In genomic region chr20:62021794-62022419, GRCh38 we compare ENCODE assay signal across 31 cellular contexts. TPM values are rescaled to one million over a fixed set of nuclear protein-coding genes. Genes with fewer than 3 reads are reported as not detected.
DNase-seq lines count a peak whose midpoint lies in the region; ATAC-seq and TF ChIP-seq lines count a peak whose summit lies in the region.
"Had no signal": no experiment of that assay in that cellular context is flagged by ENCODE, and none has a peak within 500 bp of the region (broad histone marks: within the 10 kb centered on the region; RNA-seq: fewer than 3 reads in every experiment).

No MANE protein-coding gene starts in this region.

- 88 to 92% methylated on average over 12 to 19 of the region's 19 CpGs for WGBS in endodermal cell (ENCODE audit: insufficient coverage in 1 of 2, insufficient read length in 1 of 2), 2 experiments
- WGBS in transverse colon (ENCODE audit: low coverage in 1 of 2), 2 donors, result 86 to 88% methylated on average over 8 to 19 of the region's 19 CpGs

- no peak for ATAC-seq in left ventricle myocardium superior
- ATAC-seq in Right ventricle myocardium superior (ENCODE audit: poor library complexity), result no peak
- ATAC-seq: natural killer cell treated with Interleukin-12 subunit alpha and Interleukin-12 subunit beta and Interleukin-15 and Interleukin-18, amount 100 ng/mL, for 72 hours had no signal

- in situ Hi-C loops in transverse colon (cut with MboI; ENCODE audit: low pct_ligation_motif_present in 1 of 4, low pct_unique_long_range_greater_than_20kb in 1 of 4, low sequenced_read_pairs in 3 of 4), result loop anchor here in 1 of 4 donors (10.0 kb wide), 1 partner anchor 123 kb away; the partner anchor contains the start of genes PSMA7 and SS18L1

- H3K27ac Mint-ChIP-seq in endodermal cell (no peak overlapping the region), neural crest cell (ENCODE audit: unreplicated experiment) (peak overlapping the region; percentile 43)
- H3K27ac Mint-ChIP-seq: activated B cell treated with CpG ODN at 0.5 μM for 24 hours; CD4-positive, alpha-beta T cell; natural killer cell treated with Interleukin-12 subunit alpha and Interleukin-12 subunit beta and Interleukin-15 and Interleukin-18, amount 100 ng/mL, for 72 hours; stimulated activated naive CD8-positive, alpha-beta T cell treated with anti-CD3 and anti-CD28 coated beads, Interleukin-15, Interleukin-2, amounts not matched to agents 100 ng/mL and 50 ng/mL, for 24 hours had no signal

- H3K4me1 ChIP-seq in endodermal cell (ENCODE audit: control insufficient read depth, insufficient read depth, low read length), result peaks cover 4% of the 10 kb centered on the region
- H3K4me1 ChIP-seq in transverse colon, result peaks cover 5 to 23% (median 10%) of the 10 kb centered on the region in 4 donors
- H3K4me1 ChIP-seq: parathyroid adenoma had no signal

- peaks cover 19% of the 10 kb centered on the region for H3K4me1 Mint-ChIP-seq in endodermal cell
- H3K4me1 Mint-ChIP-seq in neural crest cell, result peaks cover 53% of the 10 kb centered on the region

- intact Hi-C loops in left ventricle myocardium superior (cut with micrococcal nuclease) (no loop called here), Right ventricle myocardium superior (cut with DNase I) (no loop called here), transverse colon (cut with DNase I; ENCODE audit: low total_unique reads) (loop anchor here (5.0 kb wide), 1 partner anchor 115 kb away; no protein-coding TSS in a partner anchor)

- DNase-seq in left ventricle myocardium superior, result peak; percentile 12
- no peak for DNase-seq in Right ventricle myocardium superior
- no peak for DNase-seq in endodermal cell
- DNase-seq in neural crest cell (ENCODE audit: low read depth, low spot score), result no peak
- DNase-seq in NCI-H774 (lab: John Stamatoyannopoulos, UW), result no peak
- DNase-seq in NCI-H2029 (lab: John Stamatoyannopoulos, UW), result no peak
- DNase-seq in activated T-cell treated with anti-CD3 and anti-CD28 coated beads for 4 hours, result no peak
- DNase-seq in transverse colon, result no peak
- DNase-seq: activated B cell treated with CpG ODN at 0.5 μM for 24 hours; activated CD4-positive, alpha-beta T cell treated with anti-CD3 and anti-CD28 coated beads, Interleukin-2, amount 50 U/mL, for 1 hour; activated gamma-delta T cell treated with Interleukin-2 at 50 U/mL for 16 hours; activated T-cell treated with anti-CD3 and anti-CD28 coated beads, Interleukin-2, amount 50 U/mL, for 48 hours; CD4-positive, alpha-beta T cell; central memory CD4-positive, alpha-beta T cell; MM.1S; NCI-H2029 treated with DMSO at 0.1 percent for 48 hours; NCI-H345; NCI-H69; Peyer's patch; spleen; stimulated activated CD4-positive, alpha-beta T cell treated with anti-CD3 and anti-CD28 coated beads, Interleukin-2, amount 100 ng/mL, for 24 hours had no signal

- H3K36me3 ChIP-seq in endodermal cell (ENCODE audit: control insufficient read depth, insufficient read depth, low read length) (no peaks in the 10 kb centered on the region), transverse colon (no peaks in the 10 kb centered on the region)
- H3K36me3 ChIP-seq: ascending aorta, Peyer's patch, right atrium auricular region, spleen, uterus had no signal

- peaks cover 3% of the 10 kb centered on the region for H3K36me3 Mint-ChIP-seq in endodermal cell (ENCODE audit: low read depth)
- H3K36me3 Mint-ChIP-seq in neural crest cell (ENCODE audit: low read depth), result no peaks in the 10 kb centered on the region
- H3K36me3 Mint-ChIP-seq: natural killer cell treated with Interleukin-12 subunit alpha and Interleukin-12 subunit beta and Interleukin-15 and Interleukin-18, amount 100 ng/mL, for 72 hours had no signal

- H3K27me3 ChIP-seq in endodermal cell (ENCODE audit: control insufficient read depth, insufficient read depth, low read length, poor library complexity, severe bottlenecking), result no peaks in the 10 kb centered on the region
- H3K27me3 ChIP-seq in transverse colon, result no peaks in the 10 kb centered on the region
- H3K27me3 ChIP-seq: ascending aorta, Peyer's patch, right atrium auricular region, spleen, testis, uterus had no signal

- H3K9ac ChIP-seq in endodermal cell (ENCODE audit: extremely low read depth, low read length, poor library complexity, severe bottlenecking), result no peak overlapping the region
- H3K9ac ChIP-seq: KMS-11, parathyroid adenoma had no signal

- H3K27ac ChIP-seq in endodermal cell (ENCODE audit: low read depth, low read length), result peak overlapping the region; percentile 47
- no peak overlapping the region for H3K27ac ChIP-seq in transverse colon
- H3K27ac ChIP-seq: ascending aorta, KMS-11, parathyroid adenoma, Peyer's patch, right atrium auricular region, spleen, uterus had no signal

- no peak for TF ChIP-seq EP300 in transverse colon (IDR thresholded peaks at IDR 0.05; ENCODE audit: low read depth)

- no peak for TF ChIP-seq POLR2A in transverse colon (IDR thresholded peaks at IDR 0.05)

- no peaks in the 10 kb centered on the region for H3K9me3 ChIP-seq in endodermal cell (ENCODE audit: control insufficient read depth, low read length)
- no peaks in the 10 kb centered on the region for H3K9me3 ChIP-seq in transverse colon
- H3K9me3 ChIP-seq: ascending aorta, mucosa of descending colon, Peyer's patch, right atrium auricular region, spleen, testis, uterus had no signal

- TF ChIP-seq CTCF in endodermal cell (conservative IDR thresholded peaks at IDR 0.05) (no peak), neural crest cell (conservative IDR thresholded peaks at IDR 0.05) (no peak), transverse colon (IDR thresholded peaks at IDR 0.05) (no peak)

- H3K4me3 ChIP-seq in endodermal cell (ENCODE audit: low read length) (no peak overlapping the region), transverse colon (no peak overlapping the region)
- H3K4me3 ChIP-seq: ascending aorta, lung, mucosa of descending colon, Peyer's patch, right atrium auricular region, spleen, testis, uterus had no signal

- H3K27me3 Mint-ChIP-seq in endodermal cell (ENCODE audit: insufficient read depth), result no peaks in the 10 kb centered on the region
- no peaks in the 10 kb centered on the region for H3K27me3 Mint-ChIP-seq in neural crest cell (ENCODE audit: low read depth)
- H3K27me3 Mint-ChIP-seq: activated B cell treated with CpG ODN at 0.5 μM for 24 hours; CD4-positive, alpha-beta T cell; natural killer cell treated with Interleukin-12 subunit alpha and Interleukin-12 subunit beta and Interleukin-15 and Interleukin-18, amount 100 ng/mL, for 72 hours; stimulated activated naive CD8-positive, alpha-beta T cell treated with anti-CD3 and anti-CD28 coated beads, Interleukin-15, Interleukin-2, amounts not matched to agents 100 ng/mL and 50 ng/mL, for 24 hours had no signal

- no peaks in the 10 kb centered on the region for H3K9me3 Mint-ChIP-seq in endodermal cell
- no peaks in the 10 kb centered on the region for H3K9me3 Mint-ChIP-seq in neural crest cell
- H3K9me3 Mint-ChIP-seq: activated B cell treated with CpG ODN at 0.5 μM for 24 hours; CD4-positive, alpha-beta T cell; natural killer cell treated with Interleukin-12 subunit alpha and Interleukin-12 subunit beta and Interleukin-15 and Interleukin-18, amount 100 ng/mL, for 72 hours; stimulated activated naive CD8-positive, alpha-beta T cell treated with anti-CD3 and anti-CD28 coated beads, Interleukin-15, Interleukin-2, amounts not matched to agents 100 ng/mL and 50 ng/mL, for 24 hours had no signal

- H3K4me3 Mint-ChIP-seq in endodermal cell (no peak overlapping the region), neural crest cell (no peak overlapping the region)
- H3K4me3 Mint-ChIP-seq: activated B cell treated with CpG ODN at 0.5 μM for 24 hours; CD4-positive, alpha-beta T cell; natural killer cell treated with Interleukin-12 subunit alpha and Interleukin-12 subunit beta and Interleukin-15 and Interleukin-18, amount 100 ng/mL, for 72 hours; stimulated activated naive CD8-positive, alpha-beta T cell treated with anti-CD3 and anti-CD28 coated beads, Interleukin-15, Interleukin-2, amounts not matched to agents 100 ng/mL and 50 ng/mL, for 24 hours had no signal

RNA-seq across cellular contexts. Expression of gene TAF4, which starts 43.8 kb away (rescaled TPM):
- 11.2 TPM for total RNA-seq in left ventricle myocardium superior
- total RNA-seq in Right ventricle myocardium superior, result 11.6 TPM
- total RNA-seq in endodermal cell, result 10 to 100 TPM; 25.5 to 39.9 TPM
- polyA plus RNA-seq in endodermal cell (2013, experiment 1 of 2), result 23.0 TPM
- 24.8 TPM for polyA plus RNA-seq in endodermal cell (2013, experiment 2 of 2)
- 33.6 and 35.1 TPM in 2 replicates for total RNA-seq in neural crest cell
- 10 to 100 TPM; 18.9 to 39.5 (median 24.3) TPM for total RNA-seq in transverse colon
